ENCODE assay signal across 19 cellular contexts in genomic region chr7:113366122-113366521, GRCh38.
DNase-seq lines count a peak whose midpoint lies in the region; ATAC-seq, FAIRE-seq and TF ChIP-seq lines count a peak whose summit lies in the region.
"Had no signal": no experiment of that assay in that cellular context is flagged by ENCODE, and none has a peak within 500 bp of the region (broad histone marks: within the 10 kb centered on the region; RNA-seq: fewer than 3 reads in every experiment).

No MANE protein-coding gene starts in this region.

- H3K23ac ChIP-seq in H1 (ENCODE audit: insufficient read length) (no peak overlapping the region), mesendoderm (ENCODE audit: low read length) (no peak overlapping the region)

- FAIRE-seq in H1 (lab: Jason Lieb, UNC) = no peak
- FAIRE-seq: G401.6, GM12892 had no signal

- H2AK5ac ChIP-seq in H1 (ENCODE audit: low read depth, low read length) = no peak overlapping the region
- no peak overlapping the region for H2AK5ac ChIP-seq in mesendoderm (ENCODE audit: low read length)

- peaks cover 0 to 5% of the 10 kb centered on the region in 2 experiments for H4K20me1 ChIP-seq in H1 (replicated peaks in 1 of 2; ENCODE audit: control insufficient read depth in 1 of 2, insufficient read depth in 2 of 2, low read length in 2 of 2)

- no peak overlapping the region for H2BK20ac ChIP-seq in H1 (ENCODE audit: low read length)

- H2BK5ac ChIP-seq in H1 (ENCODE audit: low read depth, low read length) (no peak overlapping the region), mesendoderm (ENCODE audit: low read length) (no peak overlapping the region)

- H3K9ac ChIP-seq in H1 (replicated peaks in 1 of 4; ENCODE audit: extremely low read depth in 1 of 4, low read depth in 3 of 4, low read length in 3 of 4) (no peak overlapping the region), mesendoderm (ENCODE audit: low read length) (no peak overlapping the region)

- H3K56ac ChIP-seq in H1 (replicated peaks; ENCODE audit: insufficient read length, low read depth, low read length) (no peak overlapping the region), mesendoderm (ENCODE audit: low read length) (no peak overlapping the region)

- peak; percentile 17 for DNase-seq in H7
- peak in 1 of 2 experiments; percentile 25 for DNase-seq in H1 (ENCODE audit: low read depth in 1 of 2, low spot score in 2 of 2)
- DNase-seq in iPS DF 4.7 (ENCODE audit: extremely low read depth, low spot score) = peak; percentile 7
- peak; percentile 9 for DNase-seq in mesendoderm
- DNase-seq in substantia nigra (lab: John Stamatoyannopoulos, UW) = no peak
- no peak for DNase-seq in NCI-H2196 (lab: John Stamatoyannopoulos, UW; ENCODE audit: unreplicated experiment)
- DNase-seq in stimulated activated CD4-positive, alpha-beta T cell treated with anti-CD3 and anti-CD28 coated beads, Interleukin-1b, Interleukin-23, amount 100 ng/mL, for 48 hours = no peak
- DNase-seq: C1 segment of cervical spinal cord; Calu3; CD4-positive, alpha-beta memory T cell; COR-L47; DMS53; DMS79 treated with DMSO at 0.1 percent for 48 hours; GOT3; H9 had no signal

- no peak overlapping the region for H2BK120ac ChIP-seq in H1 (replicated peaks; ENCODE audit: low read depth, low read length)
- H2BK120ac ChIP-seq in mesendoderm (ENCODE audit: low read depth, low read length) = no peak overlapping the region

- no peak overlapping the region for H2BK15ac ChIP-seq in H1 (ENCODE audit: low read length)
- H2BK15ac ChIP-seq in mesendoderm (replicated peaks; ENCODE audit: low read depth) = no peak overlapping the region

- no peak overlapping the region for H3K27ac ChIP-seq in H1 (ENCODE audit: low read depth, low read length)
- H3K27ac ChIP-seq in mesendoderm (ENCODE audit: low read depth, low read length) = no peak overlapping the region
- H3K27ac ChIP-seq in substantia nigra (ENCODE audit: low read depth, low read length, poor library complexity, severe bottlenecking) = no peak overlapping the region

- POLR2A ChIA-PET in H1 (lab: Charles Lee; ENCODE audit: partially characterized antibody) = no interaction called here

- no peak overlapping the region for H2AFZ ChIP-seq in H1 (ENCODE audit: low read length)

- no peak overlapping the region for H2BK12ac ChIP-seq in H1 (ENCODE audit: low read depth, low read length)

- H4K91ac ChIP-seq in H1 (replicated peaks; ENCODE audit: insufficient read length, low read length) = no peak overlapping the region

- H3K4ac ChIP-seq in H1 (replicated peaks; ENCODE audit: insufficient read length, low read depth, low read length) (no peak overlapping the region), mesendoderm (ENCODE audit: low read depth, low read length) (no peak overlapping the region)

- no peak overlapping the region for H3K18ac ChIP-seq in H1 (ENCODE audit: extremely low read depth, low read length)
- no peak overlapping the region for H3K18ac ChIP-seq in mesendoderm (ENCODE audit: low read length)

- no peak for TF ChIP-seq POLR2A in H1 (IDR thresholded peaks at IDR 0.05; ENCODE audit: control extremely low read depth in 1 of 2, low read depth in 2 of 2, low read length in 2 of 2)

- WGBS in H1 (ENCODE audit: extremely low coverage in 1 of 2, insufficient coverage in 1 of 2, insufficient read length in 1 of 2, insufficient replicate concordance in 2 of 2, low coverage in 1 of 2, low lambda C conversion rate in 2 of 2, missing lambda C conversion rate in 1 of 2), 2 experiments = 30% methylated on average over 1 of the region's 1 CpG; no CpG with 5 or more reads in 1 of the 2 experiments
- WGBS in mesendoderm (ENCODE audit: extremely low coverage, insufficient coverage, low lambda C conversion rate) = no CpG with 5 or more reads among the region's 1 CpG

- H3K79me2 ChIP-seq in H1 (ENCODE audit: control insufficient read depth in 1 of 2, insufficient read depth in 2 of 2, low read length in 2 of 2) = no peaks in the 10 kb centered on the region
- H3K79me2 ChIP-seq in mesendoderm (ENCODE audit: control insufficient read depth, insufficient read depth, low read length) = no peaks in the 10 kb centered on the region

- CTCF ChIA-PET in H1 (lab: Charles Lee; ENCODE audit: partially characterized antibody) = no interaction called here

- H3K4me1 ChIP-seq in H1 (replicated peaks in 1 of 4; ENCODE audit: control insufficient read depth in 3 of 4, insufficient read depth in 4 of 4, low read length in 3 of 4) (no peaks in the 10 kb centered on the region), mesendoderm (ENCODE audit: control insufficient read depth, low read depth, low read length) (no peaks in the 10 kb centered on the region)

- no peak for ATAC-seq in HG03108 (IDR thresholded peaks at IDR 0.05; ENCODE audit: unreplicated experiment)
- ATAC-seq: HCT116 had no signal

- H3K9me3 ChIP-seq in H1 (ENCODE audit: insufficient read depth in 2 of 2, low read depth in 1 of 2, low read length in 1 of 2) = peaks cover 0 to 3% of the 10 kb centered on the region in 2 experiments; a peak in 1 of 4 replicates

- H3K14ac ChIP-seq in H1 (ENCODE audit: insufficient read length) = no peak overlapping the region

- H3K79me1 ChIP-seq in H1 (ENCODE audit: low read depth, low read length) (no peaks in the 10 kb centered on the region), mesendoderm (ENCODE audit: low read length) (no peaks in the 10 kb centered on the region)

- no peak for TF ChIP-seq RAD21 in H1 (IDR thresholded peaks at IDR 0.05 in 1 of 2, conservative IDR thresholded peaks at IDR 0.05 in 1 of 2; ENCODE audit: low read depth in 2 of 2, low read length in 2 of 2)

- no peak overlapping the region for H3K4me3 ChIP-seq in H7 (ENCODE audit: insufficient read depth, low read depth, low read length)
- H3K4me3 ChIP-seq in H1 (ENCODE audit: extremely low read depth in 1 of 4, insufficient read depth in 2 of 4, low read depth in 3 of 4, low read length in 4 of 4) = no peak overlapping the region
- no peak overlapping the region for H3K4me3 ChIP-seq in mesendoderm (ENCODE audit: low read length)

- no peak for TF ChIP-seq CTCF in H1 (IDR thresholded peaks at IDR 0.05; ENCODE audit: control extremely low read depth in 1 of 3, insufficient read depth in 1 of 3, low read depth in 1 of 3, low read length in 3 of 3)

- H3K4me2 ChIP-seq in H1 (ENCODE audit: insufficient read depth in 1 of 2, low read depth in 2 of 2, low read length in 2 of 2) (no peak overlapping the region), mesendoderm (ENCODE audit: low read length) (no peak overlapping the region)

- H3K27me3 ChIP-seq in H7 (ENCODE audit: control insufficient read depth, insufficient read depth, low read length) = peaks cover 64% of the 10 kb centered on the region
- H3K27me3 ChIP-seq in H1 (replicated peaks in 1 of 4; ENCODE audit: control insufficient read depth in 3 of 4, extremely low read depth in 1 of 4, insufficient read depth in 3 of 4, low read length in 3 of 4) = peaks cover 18 to 57% (median 51%) of the 10 kb centered on the region in 4 experiments; a peak in 6 of 7 replicates
- peaks cover 4% of the 10 kb centered on the region for H3K27me3 ChIP-seq in mesendoderm (ENCODE audit: insufficient read depth, low read length, poor library complexity)

- H3K36me3 ChIP-seq in H7 (replicated peaks; ENCODE audit: control insufficient read depth, insufficient read depth, low read length) = no peaks in the 10 kb centered on the region
- H3K36me3 ChIP-seq in H1 (ENCODE audit: control insufficient read depth in 2 of 4, insufficient read depth in 4 of 4, low read length in 3 of 4) = no peaks in the 10 kb centered on the region; a peak in 1 of 8 replicates
- H3K36me3 ChIP-seq in mesendoderm (ENCODE audit: control insufficient read depth, insufficient read depth, low read length) = no peaks in the 10 kb centered on the region

- no peak overlapping the region for H4K5ac ChIP-seq in H1 (ENCODE audit: insufficient read length, low read depth, low read length)
- no peak overlapping the region for H4K5ac ChIP-seq in mesendoderm (ENCODE audit: low read length)

- H4K8ac ChIP-seq in H1 (ENCODE audit: extremely low read depth, insufficient read depth, low read length) (no peak overlapping the region), mesendoderm (ENCODE audit: low read depth, low read length) (no peak overlapping the region)

- no peaks in the 10 kb centered on the region for H3K23me2 ChIP-seq in H1 (ENCODE audit: low read depth, low read length)

- no peak for TF ChIP-seq EP300 in H1 (IDR thresholded peaks at IDR 0.05; ENCODE audit: borderline replicate concordance in 1 of 2, low read depth in 2 of 2, low read length in 2 of 2)

TF ChIP-seq in H1, 55 proteins besides CTCF, POLR2A, EP300 and RAD21:
- 0 out of 2 replicates have a peak, but pooled peaks have one; percentile 28 for TF ChIP-seq SP1 (IDR thresholded peaks at IDR 0.05; ENCODE audit: low read depth, low read length)
- TF ChIP-seq TEAD4 (IDR thresholded peaks at IDR 0.05; ENCODE audit: low read depth, low read length) = peak; percentile 66; the same call in 1 of the 2 replicates
- TF ChIP-seq CHD2 (IDR thresholded peaks at IDR 0.05; ENCODE audit: low read length) = no peak
- 0 out of 2 replicates have a peak, but pooled peaks have one; percentile 28 for TF ChIP-seq JUN (IDR thresholded peaks at IDR 0.05; ENCODE audit: low read depth, low read length)
- no peak for TF ChIP-seq TAF1 (IDR thresholded peaks at IDR 0.05; ENCODE audit: low read depth, low read length)
- 0 out of 2 replicates have a peak, but pooled peaks have one; percentile 35 for TF ChIP-seq TCF12 (IDR thresholded peaks at IDR 0.05; ENCODE audit: low read depth, low read length)

Comparison
In these comparisons a context has a peak if more than half of its experiments do, and no peak if none do; other contexts are left out.
1. DNase-seq: peak in H7 (single experiment), iPS DF 4.7 (single experiment) and mesendoderm (single experiment); none in substantia nigra (0 of 49), NCI-H2196 (single experiment) and stimulated activated CD4-positive, alpha-beta T cell treated with anti-CD3 and anti-CD28 coated beads, Interleukin-1b, Interleukin-23, amount 100 ng/mL, for 48 hours (single experiment).